1 cellular context compared by ENCODE assay signal in the genomic region with DNA sequence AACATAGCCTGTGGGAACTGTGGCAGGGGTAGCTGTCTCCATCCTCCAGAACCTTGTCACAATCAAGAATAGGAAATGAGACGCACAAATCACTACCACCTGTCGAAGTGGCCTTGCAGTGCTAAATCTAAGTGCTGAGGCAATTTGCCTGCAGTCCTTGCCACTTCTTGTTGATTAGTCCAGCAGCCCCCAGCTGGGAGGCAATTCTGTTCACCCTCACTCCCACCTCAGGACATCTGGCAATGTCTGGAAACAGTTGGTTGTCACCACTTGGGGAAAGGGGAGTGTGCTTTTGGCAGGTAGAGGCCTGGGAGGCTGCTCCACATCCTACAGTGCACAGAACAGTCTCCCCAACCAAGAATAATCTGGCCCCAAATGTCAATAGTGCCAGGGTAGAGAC.
TF ChIP-seq lines count a peak whose summit lies in the region.

No MANE protein-coding gene starts in this region.

TF ChIP-seq in K562, 482 proteins besides CTCF, POLR2A, EP300 and RAD21 (continued from another document):
- TF ChIP-seq, protein P1, sequence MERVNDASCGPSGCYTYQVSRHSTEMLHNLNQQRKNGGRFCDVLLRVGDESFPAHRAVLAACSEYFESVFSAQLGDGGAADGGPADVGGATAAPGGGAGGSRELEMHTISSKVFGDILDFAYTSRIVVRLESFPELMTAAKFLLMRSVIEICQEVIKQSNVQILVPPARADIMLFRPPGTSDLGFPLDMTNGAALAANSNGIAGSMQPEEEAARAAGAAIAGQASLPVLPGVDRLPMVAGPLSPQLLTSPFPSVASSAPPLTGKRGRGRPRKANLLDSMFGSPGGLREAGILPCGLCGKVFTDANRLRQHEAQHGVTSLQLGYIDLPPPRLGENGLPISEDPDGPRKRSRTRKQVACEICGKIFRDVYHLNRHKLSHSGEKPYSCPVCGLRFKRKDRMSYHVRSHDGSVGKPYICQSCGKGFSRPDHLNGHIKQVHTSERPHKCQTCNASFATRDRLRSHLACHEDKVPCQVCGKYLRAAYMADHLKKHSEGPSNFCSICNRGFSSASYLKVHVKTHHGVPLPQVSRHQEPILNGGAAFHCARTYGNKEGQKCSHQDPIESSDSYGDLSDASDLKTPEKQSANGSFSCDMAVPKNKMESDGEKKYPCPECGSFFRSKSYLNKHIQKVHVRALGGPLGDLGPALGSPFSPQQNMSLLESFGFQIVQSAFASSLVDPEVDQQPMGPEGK (CRISPR knock-in tag; IDR thresholded peaks at IDR 0.05; ENCODE audit: borderline replicate concordance), result no peak
- TF ChIP-seq MCM5 (IDR thresholded peaks at IDR 0.05; ENCODE audit: low read depth), result no peak
- no peak for TF ChIP-seq CHD1 (IDR thresholded peaks at IDR 0.05; ENCODE audit: low read length)
- no peak for TF ChIP-seq ZNF561 (CRISPR knock-in tag; conservative IDR thresholded peaks at IDR 0.05)
